Comparison of ENCODE assay signal across 1 cellular context in genomic region chr14:54852215-54852614, GRCh38.
TF ChIP-seq lines count a peak whose summit lies in the region.

No MANE protein-coding gene starts in this region.

TF ChIP-seq in HepG2, 621 proteins besides CTCF, POLR2A, EP300 and RAD21:
- TF ChIP-seq ZBTB34 (CRISPR knock-in tag; IDR thresholded peaks at IDR 0.05) (no peak), ZBTB25 (CRISPR knock-in tag; IDR thresholded peaks at IDR 0.05) (no peak), NBN (conservative IDR thresholded peaks at IDR 0.05) (no peak), NCOA1 (CRISPR knock-in tag; IDR thresholded peaks at IDR 0.05) (no peak), ZNF512 (CRISPR knock-in tag; IDR thresholded peaks at IDR 0.05) (no peak), GPN1 (CRISPR knock-in tag; IDR thresholded peaks at IDR 0.05; ENCODE audit: borderline replicate concordance) (no peak), HNRNPLL (IDR thresholded peaks at IDR 0.05; ENCODE audit: low read depth, low read length, poor library complexity, severe bottlenecking) (no peak), ZNF33B (CRISPR knock-in tag; IDR thresholded peaks at IDR 0.05) (no peak), ZSCAN25 (CRISPR knock-in tag; IDR thresholded peaks at IDR 0.05) (no peak), KDM5B (CRISPR knock-in tag; IDR thresholded peaks at IDR 0.05; ENCODE audit: borderline replicate concordance) (no peak), PHF20 (CRISPR knock-in tag; IDR thresholded peaks at IDR 0.05) (no peak), ZNF766 (CRISPR knock-in tag; IDR thresholded peaks at IDR 0.05; ENCODE audit: borderline replicate concordance) (no peak), DNMT3B (CRISPR knock-in tag; conservative IDR thresholded peaks at IDR 0.05) (no peak), ESRRA (CRISPR knock-in tag; IDR thresholded peaks at IDR 0.05; ENCODE audit: low read depth) (no peak), TCF7 (IDR thresholded peaks at IDR 0.05; ENCODE audit: low read depth) (no peak), THYN1 (CRISPR knock-in tag; IDR thresholded peaks at IDR 0.05; ENCODE audit: borderline replicate concordance, low read depth) (no peak), HDAC2 (CRISPR knock-in tag; IDR thresholded peaks at IDR 0.05) (no peak), FOXA1 (IDR thresholded peaks at IDR 0.05) (no peak), FOXA1 (CRISPR knock-in tag; IDR thresholded peaks at IDR 0.05) (no peak), DPF2 (CRISPR knock-in tag; IDR thresholded peaks at IDR 0.05; ENCODE audit: borderline replicate concordance, low read depth) (no peak)
- TF ChIP-seq, protein P1, sequence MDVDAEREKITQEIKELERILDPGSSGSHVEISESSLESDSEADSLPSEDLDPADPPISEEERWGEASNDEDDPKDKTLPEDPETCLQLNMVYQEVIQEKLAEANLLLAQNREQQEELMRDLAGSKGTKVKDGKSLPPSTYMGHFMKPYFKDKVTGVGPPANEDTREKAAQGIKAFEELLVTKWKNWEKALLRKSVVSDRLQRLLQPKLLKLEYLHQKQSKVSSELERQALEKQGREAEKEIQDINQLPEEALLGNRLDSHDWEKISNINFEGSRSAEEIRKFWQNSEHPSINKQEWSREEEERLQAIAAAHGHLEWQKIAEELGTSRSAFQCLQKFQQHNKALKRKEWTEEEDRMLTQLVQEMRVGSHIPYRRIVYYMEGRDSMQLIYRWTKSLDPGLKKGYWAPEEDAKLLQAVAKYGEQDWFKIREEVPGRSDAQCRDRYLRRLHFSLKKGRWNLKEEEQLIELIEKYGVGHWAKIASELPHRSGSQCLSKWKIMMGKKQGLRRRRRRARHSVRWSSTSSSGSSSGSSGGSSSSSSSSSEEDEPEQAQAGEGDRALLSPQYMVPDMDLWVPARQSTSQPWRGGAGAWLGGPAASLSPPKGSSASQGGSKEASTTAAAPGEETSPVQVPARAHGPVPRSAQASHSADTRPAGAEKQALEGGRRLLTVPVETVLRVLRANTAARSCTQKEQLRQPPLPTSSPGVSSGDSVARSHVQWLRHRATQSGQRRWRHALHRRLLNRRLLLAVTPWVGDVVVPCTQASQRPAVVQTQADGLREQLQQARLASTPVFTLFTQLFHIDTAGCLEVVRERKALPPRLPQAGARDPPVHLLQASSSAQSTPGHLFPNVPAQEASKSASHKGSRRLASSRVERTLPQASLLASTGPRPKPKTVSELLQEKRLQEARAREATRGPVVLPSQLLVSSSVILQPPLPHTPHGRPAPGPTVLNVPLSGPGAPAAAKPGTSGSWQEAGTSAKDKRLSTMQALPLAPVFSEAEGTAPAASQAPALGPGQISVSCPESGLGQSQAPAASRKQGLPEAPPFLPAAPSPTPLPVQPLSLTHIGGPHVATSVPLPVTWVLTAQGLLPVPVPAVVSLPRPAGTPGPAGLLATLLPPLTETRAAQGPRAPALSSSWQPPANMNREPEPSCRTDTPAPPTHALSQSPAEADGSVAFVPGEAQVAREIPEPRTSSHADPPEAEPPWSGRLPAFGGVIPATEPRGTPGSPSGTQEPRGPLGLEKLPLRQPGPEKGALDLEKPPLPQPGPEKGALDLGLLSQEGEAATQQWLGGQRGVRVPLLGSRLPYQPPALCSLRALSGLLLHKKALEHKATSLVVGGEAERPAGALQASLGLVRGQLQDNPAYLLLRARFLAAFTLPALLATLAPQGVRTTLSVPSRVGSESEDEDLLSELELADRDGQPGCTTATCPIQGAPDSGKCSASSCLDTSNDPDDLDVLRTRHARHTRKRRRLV (CRISPR knock-in tag; IDR thresholded peaks at IDR 0.05) = no peak
